18 cellular contexts compared by ENCODE assay signal in the genomic region with DNA sequence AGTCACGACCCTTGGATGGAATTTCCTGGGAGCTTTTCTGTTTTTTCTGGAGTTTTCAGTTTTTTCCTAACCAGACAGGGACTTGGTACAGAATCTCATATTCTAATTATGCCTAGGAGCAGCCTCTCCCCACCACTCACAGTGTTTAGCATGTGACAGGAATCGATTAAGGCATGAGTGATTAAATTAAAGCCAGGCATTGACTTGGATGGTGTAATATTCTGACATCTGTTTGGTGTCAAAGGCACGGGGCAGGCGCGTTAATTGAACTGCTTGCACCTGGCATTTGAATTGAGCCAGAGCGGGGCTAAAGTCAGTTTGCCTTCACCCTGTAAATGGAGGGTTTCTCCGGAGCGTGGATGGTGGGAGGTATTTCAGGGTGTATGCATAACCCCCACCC. TPM values are rescaled to one million over a fixed set of nuclear protein-coding genes. Genes with fewer than 3 reads are reported as not detected.
DNase-seq lines count a peak whose midpoint lies in the region; ATAC-seq and TF ChIP-seq lines count a peak whose summit lies in the region.
"Had no signal": no experiment of that assay in that cellular context is flagged by ENCODE, and none has a peak within 500 bp of the region (broad histone marks: within the 10 kb centered on the region; RNA-seq: fewer than 3 reads in every experiment).

No MANE protein-coding gene starts in this region.

- TF ChIP-seq CTCF in gastrocnemius medialis (IDR thresholded peaks at IDR 0.05 in 4 of 5, conservative IDR thresholded peaks at IDR 0.05 in 1 of 5), result no peak

- in situ Hi-C loops in gastrocnemius medialis (cut with MboI; ENCODE audit: low sequenced_read_pairs in 4 of 4), result no loop called here

- H3K36me3 ChIP-seq in gastrocnemius medialis, result no peaks in the 10 kb centered on the region
- H3K36me3 ChIP-seq: esophagus muscularis mucosa, thyroid gland had no signal

- TF ChIP-seq POLR2A in gastrocnemius medialis (IDR thresholded peaks at IDR 0.05), result no peak

- H3K4me3 ChIP-seq in gastrocnemius medialis, result no peak overlapping the region
- H3K4me3 ChIP-seq: esophagus muscularis mucosa, GM23338, K562, thyroid gland had no signal

- DNase-seq in NCI-H1436 treated with DMSO at 0.1 percent for 48 hours (lab: John Stamatoyannopoulos, UW) (peak; percentile 70), NCI-H2171 (lab: John Stamatoyannopoulos, UW) (peak; percentile 76), SK-N-DZ (ENCODE audit: low spot score) (peak; percentile 86), gastrocnemius medialis (no peak), AG08395 (ENCODE audit: low spot score) (no peak)
- DNase-seq: activated CD4-positive, alpha-beta T cell treated with anti-CD3 and anti-CD28 coated beads for 4 hours; activated T-cell treated with anti-CD3 and anti-CD28 coated beads, Interleukin-2, amount 50 U/mL, for 72 hours; DND-41; effector memory CD4-positive, alpha-beta T cell; NCI-H2227 treated with DMSO at 0.1 percent for 48 hours; thyroid gland had no signal

- H3K27ac ChIP-seq in gastrocnemius medialis, result peak overlapping the region; percentile 90 to 93 (median 90)
- H3K27ac ChIP-seq: esophagus muscularis mucosa, thyroid gland had no signal

- H3K9me3 ChIP-seq in gastrocnemius medialis, result no peaks in the 10 kb centered on the region
- H3K9me3 ChIP-seq: esophagus muscularis mucosa, thyroid gland had no signal

- intact Hi-C loops in gastrocnemius medialis (cut with DNase I; ENCODE audit: low total_unique reads), result loop anchor here (2.0 to 10.0 kb wide), 2 partner anchors 43 to 591 kb away; partner anchors contain the start of gene MAP3K14

- H3K4me1 ChIP-seq in gastrocnemius medialis, result peaks cover 74 to 82% of the 10 kb centered on the region in 2 donors
- H3K4me1 ChIP-seq: thyroid gland had no signal

- ATAC-seq in gastrocnemius medialis (no peak), GM18867 (IDR thresholded peaks at IDR 0.05; ENCODE audit: unreplicated experiment) (no peak), HG02571 (IDR thresholded peaks at IDR 0.05; ENCODE audit: unreplicated experiment) (no peak)
- ATAC-seq: activated naive CD4-positive, alpha-beta T cell treated with anti-CD3 and anti-CD28 coated beads, Interleukin-2, amount 50 U/mL, for 72 hours; K562; stimulated activated memory B cell treated with anti-CD40 and anti-IgM and Interleukin-4, amounts not matched to agents 10 μg/mL and 1 μg/mL and 100 μg/mL, for 72 hours had no signal

- no peaks in the 10 kb centered on the region for H3K27me3 ChIP-seq in gastrocnemius medialis
- H3K27me3 ChIP-seq: thyroid gland had no signal

RNA-seq across cellular contexts. Expression of gene MAPT, which starts 11.9 kb away (rescaled TPM):
- polyA plus RNA-seq in SK-N-DZ (2014; cell fraction: cytosol; rRNA removed), result 20.5 and 21.3 TPM in 2 replicates
- 9.5 and 12.6 TPM in 2 replicates for polyA plus RNA-seq in SK-N-DZ (2014; cell fraction: nucleus; rRNA removed)
- total RNA-seq in gastrocnemius medialis, result 100 to 1,000 TPM in 1 of 4 donors, 10 to 100 TPM in 3; 70.3 to 120 (median 82.8) TPM

Comparison
In these comparisons a context has a peak if more than half of its experiments do, and no peak if none do; other contexts are left out.
1. DNase-seq: peak in NCI-H1436 treated with DMSO at 0.1 percent for 48 hours (single experiment), NCI-H2171 (single experiment) and SK-N-DZ (single experiment); none in gastrocnemius medialis (0 of 2) and AG08395 (single experiment).